Comparison of ENCODE assay signal across 13 cellular contexts in genomic region chr21:33244082-33244780, GRCh38. TPM values are rescaled to one million over a fixed set of nuclear protein-coding genes. Genes with fewer than 3 reads are reported as not detected.
DNase-seq lines count a peak whose midpoint lies in the region; ATAC-seq and TF ChIP-seq lines count a peak whose summit lies in the region.
"Had no signal": no experiment of that assay in that cellular context is flagged by ENCODE, and none has a peak within 500 bp of the region (broad histone marks: within the 10 kb centered on the region; RNA-seq: fewer than 3 reads in every experiment).

No MANE protein-coding gene starts in this region.

- WGBS in heart left ventricle, 4 donors, result 43 to 59% (median 55%) methylated on average over 6 of the region's 6 CpGs

- H3K27me3 ChIP-seq in heart left ventricle, result no peaks in the 10 kb centered on the region
- H3K27me3 ChIP-seq: brain microvascular endothelial cell had no signal

- intact Hi-C loops in heart left ventricle (cut with DNase I), result loop anchor here in 1 of 10 donors (5.0 kb wide), 1 partner anchor 43 kb away; no protein-coding TSS in a partner anchor

- H3K4me1 Mint-ChIP-seq in activated T-cell treated with anti-CD3 and anti-CD28 coated beads, Interleukin-2, amount 50 U/mL, for 4 hours (ENCODE audit: low read depth), result peaks cover 81% of the 10 kb centered on the region
- peaks cover 55% of the 10 kb centered on the region for H3K4me1 Mint-ChIP-seq in T-helper 1 cell treated with Interleukin-12 subunit alpha and Interleukin-12 subunit beta and Interleukin-4 antibody, amounts not matched to agents 30 μg/mL and 1 μg/mL, for 36 hours (ENCODE audit: low read depth)

- peaks cover 0 to 71% (median 51%) of the 10 kb centered on the region in 9 donors for H3K36me3 ChIP-seq in heart left ventricle

- peaks cover 54% of the 10 kb centered on the region for H3K36me3 Mint-ChIP-seq in activated T-cell treated with anti-CD3 and anti-CD28 coated beads, Interleukin-2, amount 50 U/mL, for 4 hours (ENCODE audit: insufficient read depth)
- H3K36me3 Mint-ChIP-seq in T-helper 1 cell treated with Interleukin-12 subunit alpha and Interleukin-12 subunit beta and Interleukin-4 antibody, amounts not matched to agents 30 μg/mL and 1 μg/mL, for 36 hours (ENCODE audit: low read depth), result peaks cover 63% of the 10 kb centered on the region

- TF ChIP-seq POLR2A in heart left ventricle (IDR thresholded peaks at IDR 0.05), result no peak

- H3K4me1 ChIP-seq in heart left ventricle, result peaks cover 0 to 79% (median 19%) of the 10 kb centered on the region in 12 donors

- H3K9me3 ChIP-seq in heart left ventricle, result no peaks in the 10 kb centered on the region

- H3K27ac Mint-ChIP-seq in T-helper 1 cell treated with Interleukin-12 subunit alpha and Interleukin-12 subunit beta and Interleukin-4 antibody, amounts not matched to agents 30 μg/mL and 1 μg/mL, for 36 hours, result peak overlapping the region; percentile 84
- H3K27ac Mint-ChIP-seq: type B pancreatic cell had no signal

- H3K27ac ChIP-seq in heart left ventricle, result peak overlapping the region in 10 of 12 donors; percentile 0 to 77 (median 45)
- H3K27ac ChIP-seq: brain microvascular endothelial cell had no signal

- peak overlapping the region; percentile 53 for H3K4me3 Mint-ChIP-seq in activated T-cell treated with anti-CD3 and anti-CD28 coated beads, Interleukin-2, amount 50 U/mL, for 4 hours
- peak overlapping the region; percentile 59 for H3K4me3 Mint-ChIP-seq in T-helper 1 cell treated with Interleukin-12 subunit alpha and Interleukin-12 subunit beta and Interleukin-4 antibody, amounts not matched to agents 30 μg/mL and 1 μg/mL, for 36 hours
- H3K4me3 Mint-ChIP-seq: type B pancreatic cell had no signal

- no peak for DNase-seq in activated T-cell treated with anti-CD3 and anti-CD28 coated beads, Interleukin-2, amount 50 U/mL, for 4 hours
- no peak for DNase-seq in activated T-cell treated with anti-CD3 and anti-CD28 coated beads, Interleukin-2, amount 50 U/mL, for 1 hour
- DNase-seq in heart left ventricle (no peak), NCI-H1417 treated with DMSO at 0.1 percent for 48 hours (lab: John Stamatoyannopoulos, UW) (no peak)
- no peak for DNase-seq in stimulated activated naive CD8-positive, alpha-beta T cell treated with anti-CD3 and anti-CD28 coated beads, Interleukin-15, Interleukin-2, amounts not matched to agents 100 U/mL and 50 U/mL, for 24 hours
- no peak for DNase-seq in central memory CD4-positive, alpha-beta T cell
- DNase-seq: brain microvascular endothelial cell, hippocampal formation, NCI-H524, retina had no signal

- H3K9me3 Mint-ChIP-seq in activated T-cell treated with anti-CD3 and anti-CD28 coated beads, Interleukin-2, amount 50 U/mL, for 4 hours, result no peaks in the 10 kb centered on the region
- no peaks in the 10 kb centered on the region for H3K9me3 Mint-ChIP-seq in T-helper 1 cell treated with Interleukin-12 subunit alpha and Interleukin-12 subunit beta and Interleukin-4 antibody, amounts not matched to agents 30 μg/mL and 1 μg/mL, for 36 hours
- H3K9me3 Mint-ChIP-seq: type B pancreatic cell had no signal

- H3K4me3 ChIP-seq in heart left ventricle, result peak overlapping the region in 1 of 12 donors; percentile 5

- ATAC-seq in activated T-cell treated with anti-CD3 and anti-CD28 coated beads, Interleukin-2, amount 50 U/mL, for 4 hours, result peak; percentile 49 to 58
- ATAC-seq in heart left ventricle (peak; percentile 68 to 84 (median 80)), GM21723 (IDR thresholded peaks at IDR 0.05; ENCODE audit: unreplicated experiment) (no peak)
- peak; percentile 84 for ATAC-seq in stimulated activated naive CD8-positive, alpha-beta T cell treated with anti-CD3 and anti-CD28 coated beads, Interleukin-15, Interleukin-2, amounts not matched to agents 100 U/mL and 50 U/mL, for 24 hours

- H3K27me3 Mint-ChIP-seq in activated T-cell treated with anti-CD3 and anti-CD28 coated beads, Interleukin-2, amount 50 U/mL, for 4 hours (ENCODE audit: low read depth), result no peaks in the 10 kb centered on the region
- H3K27me3 Mint-ChIP-seq in T-helper 1 cell treated with Interleukin-12 subunit alpha and Interleukin-12 subunit beta and Interleukin-4 antibody, amounts not matched to agents 30 μg/mL and 1 μg/mL, for 36 hours (ENCODE audit: low read depth), result no peaks in the 10 kb centered on the region
- H3K27me3 Mint-ChIP-seq: type B pancreatic cell had no signal

- no peak for TF ChIP-seq CTCF in heart left ventricle (IDR thresholded peaks at IDR 0.05)

RNA-seq across cellular contexts. Expression of gene IFNAR2, which starts 14.5 kb away (rescaled TPM):
- 10 to 100 TPM; 13.9 to 20.2 (median 14.7) TPM for total RNA-seq in activated T-cell treated with anti-CD3 and anti-CD28 coated beads, Interleukin-2, amount 50 U/mL, for 4 hours
- 10 to 100 TPM in 7 of 9 donors, 1 to 10 TPM in 2; 6.5 to 46.7 (median 12.9) TPM for total RNA-seq in heart left ventricle
- polyA plus RNA-seq in heart left ventricle, result 1 to 10 TPM; 8.2 to 9.6 TPM

RNA-seq across cellular contexts. Expression of gene IL10RB, which starts 21.9 kb away (rescaled TPM):
- total RNA-seq in activated T-cell treated with anti-CD3 and anti-CD28 coated beads, Interleukin-2, amount 50 U/mL, for 4 hours, result 10 to 100 TPM in 2 of 3 donors, 1 to 10 TPM in 1; 9.3 to 11.6 (median 10.2) TPM
- 10 to 100 TPM in 3 of 9 donors, 1 to 10 TPM in 6; 4.5 to 28.2 (median 8.3) TPM for total RNA-seq in heart left ventricle
- 10 to 100 TPM in 1 of 2 donors, 1 to 10 TPM in 1; 7.4 to 12.9 TPM for polyA plus RNA-seq in heart left ventricle
